1 cellular context compared by ENCODE assay signal in the genomic region with DNA sequence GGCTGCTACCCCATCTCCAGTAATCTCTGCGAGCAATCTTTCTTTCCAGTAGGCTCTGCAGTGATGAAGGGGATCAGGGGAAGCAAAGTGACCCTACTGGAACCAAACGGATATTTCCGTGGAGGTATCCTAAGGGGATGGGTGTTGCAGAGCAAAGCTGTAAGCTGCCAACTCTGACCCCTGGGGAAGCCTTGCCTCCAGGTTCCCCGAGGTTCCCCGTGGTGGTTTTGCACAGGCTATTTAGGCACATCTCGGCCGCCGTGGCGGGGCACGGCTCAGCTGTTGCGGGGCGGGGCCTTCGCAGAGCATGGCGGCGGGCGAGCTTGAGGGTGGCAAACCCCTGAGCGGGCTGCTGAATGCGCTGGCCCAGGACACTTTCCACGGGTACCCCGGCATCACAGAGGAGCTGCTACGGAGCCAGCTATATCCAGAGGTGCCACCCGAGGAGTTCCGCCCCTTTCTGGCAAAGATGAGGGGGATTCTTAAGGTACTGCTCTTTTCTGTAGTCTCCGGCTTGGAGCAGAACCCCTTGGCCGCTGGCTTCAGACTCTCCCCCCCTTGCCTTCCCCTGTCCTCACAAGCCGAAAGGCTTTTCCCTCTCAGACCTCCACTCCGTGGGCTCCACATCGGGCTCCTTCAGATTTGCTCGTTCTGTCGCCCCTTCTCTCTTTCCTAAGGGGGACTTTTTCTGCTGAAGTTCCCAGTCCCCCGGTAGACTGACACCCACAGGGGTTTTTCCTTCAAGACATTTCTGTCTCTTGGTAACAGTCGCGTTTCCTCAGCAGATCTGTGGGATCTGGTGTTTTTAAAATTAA.
TF ChIP-seq lines count a peak whose summit lies in the region.

A gene (plus strand): TSS at position 303 of the 815 bp plus-strand sequence. CDS start 5 bp downstream, at position 308.

TF ChIP-seq in HepG2, 621 proteins besides CTCF, POLR2A, EP300 and RAD21 (continued from another document and continues in another):
- TF ChIP-seq ZNF549 (CRISPR knock-in tag; IDR thresholded peaks at IDR 0.05) (no peak), ZNF101 (CRISPR knock-in tag; IDR thresholded peaks at IDR 0.05; ENCODE audit: borderline replicate concordance, low read depth) (no peak), ZFAT (CRISPR knock-in tag; conservative IDR thresholded peaks at IDR 0.05) (no peak), FOXK1 (CRISPR knock-in tag; IDR thresholded peaks at IDR 0.05; ENCODE audit: borderline replicate concordance, low read depth) (peak; percentile 87), RFX5 (IDR thresholded peaks at IDR 0.05; ENCODE audit: low read depth, low read length) (peak; percentile 92), ZMYM3 (CRISPR knock-in tag; IDR thresholded peaks at IDR 0.05) (peak; percentile 95), CHCHD3 (CRISPR knock-in tag; IDR thresholded peaks at IDR 0.05) (peak; percentile 66; the same call in 1 of the 2 replicates), KLF13 (CRISPR knock-in tag; IDR thresholded peaks at IDR 0.05) (no peak), ZNF670 (CRISPR knock-in tag; IDR thresholded peaks at IDR 0.05; ENCODE audit: borderline replicate concordance) (peak; percentile 54; the same call in 1 of the 2 replicates), BORCS8-MEF2B (CRISPR knock-in tag; IDR thresholded peaks at IDR 0.05) (peak; percentile 98), ZNF234 (CRISPR knock-in tag; conservative IDR thresholded peaks at IDR 0.05) (no peak), FOSL1 (CRISPR knock-in tag; IDR thresholded peaks at IDR 0.05; ENCODE audit: borderline replicate concordance) (no peak), SMAD1 (CRISPR knock-in tag; IDR thresholded peaks at IDR 0.05; ENCODE audit: borderline replicate concordance, low read depth) (no peak), FLYWCH1 (CRISPR knock-in tag; IDR thresholded peaks at IDR 0.05) (no peak), BCL6 (CRISPR knock-in tag; IDR thresholded peaks at IDR 0.05) (peak; percentile 71), SNAPC2 (CRISPR knock-in tag; IDR thresholded peaks at IDR 0.05) (peak; percentile 88; the same call in 1 of the 2 replicates), SALL2 (CRISPR knock-in tag; IDR thresholded peaks at IDR 0.05) (no peak; the same call in 1 of the 2 replicates), TCF7 (IDR thresholded peaks at IDR 0.05; ENCODE audit: low read depth) (no peak)
- TF ChIP-seq, protein P1, sequence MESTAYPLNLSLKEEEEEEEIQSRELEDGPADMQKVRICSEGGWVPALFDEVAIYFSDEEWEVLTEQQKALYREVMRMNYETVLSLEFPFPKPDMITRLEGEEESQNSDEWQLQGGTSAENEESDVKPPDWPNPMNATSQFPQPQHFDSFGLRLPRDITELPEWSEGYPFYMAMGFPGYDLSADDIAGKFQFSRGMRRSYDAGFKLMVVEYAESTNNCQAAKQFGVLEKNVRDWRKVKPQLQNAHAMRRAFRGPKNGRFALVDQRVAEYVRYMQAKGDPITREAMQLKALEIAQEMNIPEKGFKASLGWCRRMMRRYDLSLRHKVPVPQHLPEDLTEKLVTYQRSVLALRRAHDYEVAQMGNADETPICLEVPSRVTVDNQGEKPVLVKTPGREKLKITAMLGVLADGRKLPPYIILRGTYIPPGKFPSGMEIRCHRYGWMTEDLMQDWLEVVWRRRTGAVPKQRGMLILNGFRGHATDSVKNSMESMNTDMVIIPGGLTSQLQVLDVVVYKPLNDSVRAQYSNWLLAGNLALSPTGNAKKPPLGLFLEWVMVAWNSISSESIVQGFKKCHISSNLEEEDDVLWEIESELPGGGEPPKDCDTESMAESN (CRISPR knock-in tag; conservative IDR thresholded peaks at IDR 0.05), result peak; percentile 83
- TF ChIP-seq, protein P2, sequence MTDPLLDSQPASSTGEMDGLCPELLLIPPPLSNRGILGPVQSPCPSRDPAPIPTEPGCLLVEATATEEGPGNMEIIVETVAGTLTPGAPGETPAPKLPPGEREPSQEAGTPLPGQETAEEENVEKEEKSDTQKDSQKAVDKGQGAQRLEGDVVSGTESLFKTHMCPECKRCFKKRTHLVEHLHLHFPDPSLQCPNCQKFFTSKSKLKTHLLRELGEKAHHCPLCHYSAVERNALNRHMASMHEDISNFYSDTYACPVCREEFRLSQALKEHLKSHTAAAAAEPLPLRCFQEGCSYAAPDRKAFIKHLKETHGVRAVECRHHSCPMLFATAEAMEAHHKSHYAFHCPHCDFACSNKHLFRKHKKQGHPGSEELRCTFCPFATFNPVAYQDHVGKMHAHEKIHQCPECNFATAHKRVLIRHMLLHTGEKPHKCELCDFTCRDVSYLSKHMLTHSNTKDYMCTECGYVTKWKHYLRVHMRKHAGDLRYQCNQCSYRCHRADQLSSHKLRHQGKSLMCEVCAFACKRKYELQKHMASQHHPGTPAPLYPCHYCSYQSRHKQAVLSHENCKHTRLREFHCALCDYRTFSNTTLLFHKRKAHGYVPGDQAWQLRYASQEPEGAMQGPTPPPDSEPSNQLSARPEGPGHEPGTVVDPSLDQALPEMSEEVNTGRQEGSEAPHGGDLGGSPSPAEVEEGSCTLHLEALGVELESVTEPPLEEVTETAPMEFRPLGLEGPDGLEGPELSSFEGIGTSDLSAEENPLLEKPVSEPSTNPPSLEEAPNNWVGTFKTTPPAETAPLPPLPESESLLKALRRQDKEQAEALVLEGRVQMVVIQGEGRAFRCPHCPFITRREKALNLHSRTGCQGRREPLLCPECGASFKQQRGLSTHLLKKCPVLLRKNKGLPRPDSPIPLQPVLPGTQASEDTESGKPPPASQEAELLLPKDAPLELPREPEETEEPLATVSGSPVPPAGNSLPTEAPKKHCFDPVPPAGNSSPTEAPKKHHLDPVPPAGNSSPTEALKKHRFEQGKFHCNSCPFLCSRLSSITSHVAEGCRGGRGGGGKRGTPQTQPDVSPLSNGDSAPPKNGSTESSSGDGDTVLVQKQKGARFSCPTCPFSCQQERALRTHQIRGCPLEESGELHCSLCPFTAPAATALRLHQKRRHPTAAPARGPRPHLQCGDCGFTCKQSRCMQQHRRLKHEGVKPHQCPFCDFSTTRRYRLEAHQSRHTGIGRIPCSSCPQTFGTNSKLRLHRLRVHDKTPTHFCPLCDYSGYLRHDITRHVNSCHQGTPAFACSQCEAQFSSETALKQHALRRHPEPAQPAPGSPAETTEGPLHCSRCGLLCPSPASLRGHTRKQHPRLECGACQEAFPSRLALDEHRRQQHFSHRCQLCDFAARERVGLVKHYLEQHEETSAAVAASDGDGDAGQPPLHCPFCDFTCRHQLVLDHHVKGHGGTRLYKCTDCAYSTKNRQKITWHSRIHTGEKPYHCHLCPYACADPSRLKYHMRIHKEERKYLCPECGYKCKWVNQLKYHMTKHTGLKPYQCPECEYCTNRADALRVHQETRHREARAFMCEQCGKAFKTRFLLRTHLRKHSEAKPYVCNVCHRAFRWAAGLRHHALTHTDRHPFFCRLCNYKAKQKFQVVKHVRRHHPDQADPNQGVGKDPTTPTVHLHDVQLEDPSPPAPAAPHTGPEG (CRISPR knock-in tag; IDR thresholded peaks at IDR 0.05), result no peak
- TF ChIP-seq, protein P3, sequence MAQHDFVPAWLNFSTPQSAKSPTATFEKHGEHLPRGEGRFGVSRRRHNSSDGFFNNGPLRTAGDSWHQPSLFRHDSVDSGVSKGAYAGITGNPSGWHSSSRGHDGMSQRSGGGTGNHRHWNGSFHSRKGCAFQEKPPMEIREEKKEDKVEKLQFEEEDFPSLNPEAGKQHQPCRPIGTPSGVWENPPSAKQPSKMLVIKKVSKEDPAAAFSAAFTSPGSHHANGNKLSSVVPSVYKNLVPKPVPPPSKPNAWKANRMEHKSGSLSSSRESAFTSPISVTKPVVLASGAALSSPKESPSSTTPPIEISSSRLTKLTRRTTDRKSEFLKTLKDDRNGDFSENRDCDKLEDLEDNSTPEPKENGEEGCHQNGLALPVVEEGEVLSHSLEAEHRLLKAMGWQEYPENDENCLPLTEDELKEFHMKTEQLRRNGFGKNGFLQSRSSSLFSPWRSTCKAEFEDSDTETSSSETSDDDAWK (CRISPR knock-in tag; IDR thresholded peaks at IDR 0.05), result no peak
- TF ChIP-seq, protein P4, sequence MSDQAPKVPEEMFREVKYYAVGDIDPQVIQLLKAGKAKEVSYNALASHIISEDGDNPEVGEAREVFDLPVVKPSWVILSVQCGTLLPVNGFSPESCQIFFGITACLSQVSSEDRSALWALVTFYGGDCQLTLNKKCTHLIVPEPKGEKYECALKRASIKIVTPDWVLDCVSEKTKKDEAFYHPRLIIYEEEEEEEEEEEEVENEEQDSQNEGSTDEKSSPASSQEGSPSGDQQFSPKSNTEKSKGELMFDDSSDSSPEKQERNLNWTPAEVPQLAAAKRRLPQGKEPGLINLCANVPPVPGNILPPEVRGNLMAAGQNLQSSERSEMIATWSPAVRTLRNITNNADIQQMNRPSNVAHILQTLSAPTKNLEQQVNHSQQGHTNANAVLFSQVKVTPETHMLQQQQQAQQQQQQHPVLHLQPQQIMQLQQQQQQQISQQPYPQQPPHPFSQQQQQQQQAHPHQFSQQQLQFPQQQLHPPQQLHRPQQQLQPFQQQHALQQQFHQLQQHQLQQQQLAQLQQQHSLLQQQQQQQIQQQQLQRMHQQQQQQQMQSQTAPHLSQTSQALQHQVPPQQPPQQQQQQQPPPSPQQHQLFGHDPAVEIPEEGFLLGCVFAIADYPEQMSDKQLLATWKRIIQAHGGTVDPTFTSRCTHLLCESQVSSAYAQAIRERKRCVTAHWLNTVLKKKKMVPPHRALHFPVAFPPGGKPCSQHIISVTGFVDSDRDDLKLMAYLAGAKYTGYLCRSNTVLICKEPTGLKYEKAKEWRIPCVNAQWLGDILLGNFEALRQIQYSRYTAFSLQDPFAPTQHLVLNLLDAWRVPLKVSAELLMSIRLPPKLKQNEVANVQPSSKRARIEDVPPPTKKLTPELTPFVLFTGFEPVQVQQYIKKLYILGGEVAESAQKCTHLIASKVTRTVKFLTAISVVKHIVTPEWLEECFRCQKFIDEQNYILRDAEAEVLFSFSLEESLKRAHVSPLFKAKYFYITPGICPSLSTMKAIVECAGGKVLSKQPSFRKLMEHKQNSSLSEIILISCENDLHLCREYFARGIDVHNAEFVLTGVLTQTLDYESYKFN (CRISPR knock-in tag; conservative IDR thresholded peaks at IDR 0.05), result peak; percentile 57
- TF ChIP-seq, protein P5, sequence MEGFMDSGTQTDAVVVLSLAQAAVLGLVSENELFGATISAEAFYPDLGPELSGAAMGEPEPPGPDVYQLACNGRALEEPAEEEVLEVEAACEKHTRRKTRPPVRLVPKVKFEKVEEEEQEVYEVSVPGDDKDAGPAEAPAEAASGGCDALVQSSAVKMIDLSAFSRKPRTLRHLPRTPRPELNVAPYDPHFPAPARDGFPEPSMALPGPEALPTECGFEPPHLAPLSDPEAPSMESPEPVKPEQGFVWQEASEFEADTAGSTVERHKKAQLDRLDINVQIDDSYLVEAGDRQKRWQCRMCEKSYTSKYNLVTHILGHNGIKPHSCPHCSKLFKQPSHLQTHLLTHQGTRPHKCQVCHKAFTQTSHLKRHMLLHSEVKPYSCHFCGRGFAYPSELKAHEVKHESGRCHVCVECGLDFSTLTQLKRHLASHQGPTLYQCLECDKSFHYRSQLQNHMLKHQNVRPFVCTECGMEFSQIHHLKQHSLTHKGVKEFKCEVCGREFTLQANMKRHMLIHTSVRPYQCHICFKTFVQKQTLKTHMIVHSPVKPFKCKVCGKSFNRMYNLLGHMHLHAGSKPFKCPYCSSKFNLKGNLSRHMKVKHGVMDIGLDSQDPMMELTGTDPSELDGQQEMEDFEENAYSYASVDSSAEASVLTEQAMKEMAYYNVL (CRISPR knock-in tag; IDR thresholded peaks at IDR 0.05; ENCODE audit: borderline replicate concordance), result peak; percentile 73; the same call in 1 of the 2 replicates
- TF ChIP-seq, protein P6, sequence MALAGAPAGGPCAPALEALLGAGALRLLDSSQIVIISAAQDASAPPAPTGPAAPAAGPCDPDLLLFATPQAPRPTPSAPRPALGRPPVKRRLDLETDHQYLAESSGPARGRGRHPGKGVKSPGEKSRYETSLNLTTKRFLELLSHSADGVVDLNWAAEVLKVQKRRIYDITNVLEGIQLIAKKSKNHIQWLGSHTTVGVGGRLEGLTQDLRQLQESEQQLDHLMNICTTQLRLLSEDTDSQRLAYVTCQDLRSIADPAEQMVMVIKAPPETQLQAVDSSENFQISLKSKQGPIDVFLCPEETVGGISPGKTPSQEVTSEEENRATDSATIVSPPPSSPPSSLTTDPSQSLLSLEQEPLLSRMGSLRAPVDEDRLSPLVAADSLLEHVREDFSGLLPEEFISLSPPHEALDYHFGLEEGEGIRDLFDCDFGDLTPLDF (CRISPR knock-in tag; IDR thresholded peaks at IDR 0.05), result no peak
- TF ChIP-seq, protein P7, sequence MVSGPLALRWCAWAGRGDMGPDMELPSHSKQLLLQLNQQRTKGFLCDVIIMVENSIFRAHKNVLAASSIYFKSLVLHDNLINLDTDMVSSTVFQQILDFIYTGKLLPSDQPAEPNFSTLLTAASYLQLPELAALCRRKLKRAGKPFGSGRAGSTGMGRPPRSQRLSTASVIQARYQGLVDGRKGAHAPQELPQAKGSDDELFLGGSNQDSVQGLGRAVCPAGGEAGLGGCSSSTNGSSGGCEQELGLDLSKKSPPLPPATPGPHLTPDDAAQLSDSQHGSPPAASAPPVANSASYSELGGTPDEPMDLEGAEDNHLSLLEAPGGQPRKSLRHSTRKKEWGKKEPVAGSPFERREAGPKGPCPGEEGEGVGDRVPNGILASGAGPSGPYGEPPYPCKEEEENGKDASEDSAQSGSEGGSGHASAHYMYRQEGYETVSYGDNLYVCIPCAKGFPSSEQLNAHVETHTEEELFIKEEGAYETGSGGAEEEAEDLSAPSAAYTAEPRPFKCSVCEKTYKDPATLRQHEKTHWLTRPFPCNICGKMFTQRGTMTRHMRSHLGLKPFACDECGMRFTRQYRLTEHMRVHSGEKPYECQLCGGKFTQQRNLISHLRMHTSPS (CRISPR knock-in tag; IDR thresholded peaks at IDR 0.05; ENCODE audit: low read depth), result 0 out of 2 replicates have a peak, but pooled peaks have one; percentile 50
- TF ChIP-seq, protein P8, sequence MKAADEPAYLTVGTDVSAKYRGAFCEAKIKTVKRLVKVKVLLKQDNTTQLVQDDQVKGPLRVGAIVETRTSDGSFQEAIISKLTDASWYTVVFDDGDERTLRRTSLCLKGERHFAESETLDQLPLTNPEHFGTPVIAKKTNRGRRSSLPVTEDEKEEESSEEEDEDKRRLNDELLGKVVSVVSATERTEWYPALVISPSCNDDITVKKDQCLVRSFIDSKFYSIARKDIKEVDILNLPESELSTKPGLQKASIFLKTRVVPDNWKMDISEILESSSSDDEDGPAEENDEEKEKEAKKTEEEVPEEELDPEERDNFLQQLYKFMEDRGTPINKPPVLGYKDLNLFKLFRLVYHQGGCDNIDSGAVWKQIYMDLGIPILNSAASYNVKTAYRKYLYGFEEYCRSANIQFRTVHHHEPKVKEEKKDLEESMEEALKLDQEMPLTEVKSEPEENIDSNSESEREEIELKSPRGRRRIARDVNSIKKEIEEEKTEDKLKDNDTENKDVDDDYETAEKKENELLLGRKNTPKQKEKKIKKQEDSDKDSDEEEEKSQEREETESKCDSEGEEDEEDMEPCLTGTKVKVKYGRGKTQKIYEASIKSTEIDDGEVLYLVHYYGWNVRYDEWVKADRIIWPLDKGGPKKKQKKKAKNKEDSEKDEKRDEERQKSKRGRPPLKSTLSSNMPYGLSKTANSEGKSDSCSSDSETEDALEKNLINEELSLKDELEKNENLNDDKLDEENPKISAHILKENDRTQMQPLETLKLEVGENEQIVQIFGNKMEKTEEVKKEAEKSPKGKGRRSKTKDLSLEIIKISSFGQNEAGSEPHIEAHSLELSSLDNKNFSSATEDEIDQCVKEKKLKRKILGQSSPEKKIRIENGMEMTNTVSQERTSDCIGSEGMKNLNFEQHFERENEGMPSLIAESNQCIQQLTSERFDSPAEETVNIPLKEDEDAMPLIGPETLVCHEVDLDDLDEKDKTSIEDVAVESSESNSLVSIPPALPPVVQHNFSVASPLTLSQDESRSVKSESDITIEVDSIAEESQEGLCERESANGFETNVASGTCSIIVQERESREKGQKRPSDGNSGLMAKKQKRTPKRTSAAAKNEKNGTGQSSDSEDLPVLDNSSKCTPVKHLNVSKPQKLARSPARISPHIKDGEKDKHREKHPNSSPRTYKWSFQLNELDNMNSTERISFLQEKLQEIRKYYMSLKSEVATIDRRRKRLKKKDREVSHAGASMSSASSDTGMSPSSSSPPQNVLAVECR (CRISPR knock-in tag; IDR thresholded peaks at IDR 0.05; ENCODE audit: borderline replicate concordance), result peak; percentile 95
